ENCODE assay signal across 12 cellular contexts in the genomic region with DNA sequence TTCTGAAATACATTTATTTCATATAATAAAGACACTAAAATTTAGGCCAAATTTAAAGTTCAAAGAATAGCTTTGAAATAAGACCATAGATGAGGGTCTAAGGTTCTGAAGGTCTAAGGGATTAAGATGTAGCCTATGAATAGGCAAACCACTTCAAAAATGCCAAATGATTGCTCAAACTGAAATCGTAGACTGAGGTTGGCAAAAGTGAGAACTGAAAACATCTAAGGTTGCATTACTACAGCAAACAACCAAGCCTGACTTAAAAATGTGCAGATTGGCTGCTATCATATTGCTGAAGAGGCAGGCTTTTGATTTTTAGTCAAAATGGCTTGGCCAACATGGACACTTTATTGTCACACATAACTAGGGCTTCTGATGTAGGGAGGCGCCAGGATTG. TPM values are rescaled to one million over a fixed set of nuclear protein-coding genes. Genes with fewer than 3 reads are reported as not detected.
DNase-seq lines count a peak whose midpoint lies in the region; ATAC-seq and TF ChIP-seq lines count a peak whose summit lies in the region.
"Had no signal": no experiment of that assay in that cellular context is flagged by ENCODE, and none has a peak within 500 bp of the region (broad histone marks: within the 10 kb centered on the region; RNA-seq: fewer than 3 reads in every experiment).

No MANE protein-coding gene starts in this region.

- peaks cover 12% of the 10 kb centered on the region for H3K27me3 Mint-ChIP-seq in chondrocyte (ENCODE audit: low read depth)

- peak overlapping the region; percentile 62 for H3K4me2 ChIP-seq in OCI-LY3 (ENCODE audit: low read length)

- H3K36me3 ChIP-seq in OCI-LY3 (replicated peaks; ENCODE audit: low read depth, low read length) (no peaks in the 10 kb centered on the region), breast epithelium (no peaks in the 10 kb centered on the region)

- no peaks in the 10 kb centered on the region for H3K79me2 ChIP-seq in OCI-LY3 (ENCODE audit: low read length)

- H3K27me3 ChIP-seq in OCI-LY3 (ENCODE audit: low read depth, low read length) (peaks cover 19% of the 10 kb centered on the region; the same call in 1 of the 2 replicates), breast epithelium (no peaks in the 10 kb centered on the region)

- H3K9me3 ChIP-seq in OCI-LY3 (ENCODE audit: insufficient read depth, low read length), result no peaks in the 10 kb centered on the region
- no peaks in the 10 kb centered on the region for H3K9me3 ChIP-seq in breast epithelium

- no peaks in the 10 kb centered on the region for H3K4me1 Mint-ChIP-seq in chondrocyte (ENCODE audit: low read depth)

- no peak overlapping the region for H3K27ac Mint-ChIP-seq in chondrocyte (ENCODE audit: unreplicated experiment)

- DNase-seq in chondrocyte (ENCODE audit: low spot score), result no peak
- no peak for DNase-seq in erythroblast (lab: John Stamatoyannopoulos, UW)
- no peak for DNase-seq in breast epithelium (ENCODE audit: low spot score in 2 of 2)
- DNase-seq: activated CD8-positive, alpha-beta memory T cell treated with anti-CD3 and anti-CD28 coated beads, Interleukin-2, amount 50 U/mL, for 48 hours; NCI-H526 treated with DMSO at 0.1 percent for 48 hours had no signal

- H3K27ac ChIP-seq in OCI-LY3 (ENCODE audit: low read length), result no peak overlapping the region
- no peak overlapping the region for H3K27ac ChIP-seq in breast epithelium
- H3K27ac ChIP-seq: C4-2B had no signal

- peaks cover 18% of the 10 kb centered on the region for H3K9me3 Mint-ChIP-seq in chondrocyte (ENCODE audit: low read depth)

- no peak overlapping the region for H2AFZ ChIP-seq in OCI-LY3 (ENCODE audit: low read depth, low read length)

- H4K20me1 ChIP-seq in OCI-LY3 (ENCODE audit: insufficient read depth, low read length), result no peaks in the 10 kb centered on the region; the same call in 1 of the 2 replicates

- H3K4me3 Mint-ChIP-seq in chondrocyte (ENCODE audit: unreplicated experiment), result no peak overlapping the region

- intact Hi-C loops in breast epithelium (cut with DNase I; ENCODE audit: low total_unique reads), result no loop called here

- no peak overlapping the region for H3K9ac ChIP-seq in OCI-LY3 (ENCODE audit: low read length)

- H3K4me3 ChIP-seq in OCI-LY3 (ENCODE audit: low read length), result peak overlapping the region; percentile 20; the same call in 1 of the 2 replicates
- no peak overlapping the region for H3K4me3 ChIP-seq in breast epithelium

- ATAC-seq in GM18517 (IDR thresholded peaks at IDR 0.05; ENCODE audit: unreplicated experiment) (peak; percentile 76), GM19468 (IDR thresholded peaks at IDR 0.05; ENCODE audit: extremely low read depth, unreplicated experiment) (peak; percentile 48), HG03025 (IDR thresholded peaks at IDR 0.05; ENCODE audit: low FRiP score, unreplicated experiment) (peak; percentile 73), HG03139 (IDR thresholded peaks at IDR 0.05; ENCODE audit: unreplicated experiment) (no peak)

- TF ChIP-seq POLR2A in erythroblast (IDR thresholded peaks at IDR 0.05; ENCODE audit: low read length) (no peak), breast epithelium (IDR thresholded peaks at IDR 0.05) (no peak)

- no peak for TF ChIP-seq CTCF in OCI-LY3 (IDR thresholded peaks at IDR 0.05; ENCODE audit: low read depth, low read length)
- TF ChIP-seq CTCF in chondrocyte (IDR thresholded peaks at IDR 0.05), result no peak
- no peak for TF ChIP-seq CTCF in breast epithelium (IDR thresholded peaks at IDR 0.05)

- peaks cover 25% of the 10 kb centered on the region for H3K4me1 ChIP-seq in OCI-LY3 (ENCODE audit: low read length)
- no peaks in the 10 kb centered on the region for H3K4me1 ChIP-seq in breast epithelium

- peaks cover 2% of the 10 kb centered on the region for H3K36me3 Mint-ChIP-seq in chondrocyte (ENCODE audit: low read depth)

RNA-seq across cellular contexts. Expression of a gene that starts 41.3 kb away (rescaled TPM):
- total RNA-seq in chondrocyte (0.22 to 0.54 TPM (median 0.35 TPM) in 3 replicates), breast epithelium (1 to 10 TPM; 2.2 to 5.1 (median 2.6) TPM)
- total RNA-seq: T-helper 1 cell treated with Interleukin-12 subunit alpha and Interleukin-12 subunit beta and Interleukin-4 antibody, amounts not matched to agents 30 ng/mL and 1 ng/mL, for 36 hours had no signal

RNA-seq across cellular contexts. Expression of a gene that starts 50.4 kb away (rescaled TPM):
- total RNA-seq in chondrocyte (0.31 TPM in 1 of 3 replicates, not detected in the others), breast epithelium (under 1 TPM in 1 of 3 donors, not detected in 2; 0.73 TPM)
